8 cellular contexts compared by ENCODE assay signal in the genomic region with DNA sequence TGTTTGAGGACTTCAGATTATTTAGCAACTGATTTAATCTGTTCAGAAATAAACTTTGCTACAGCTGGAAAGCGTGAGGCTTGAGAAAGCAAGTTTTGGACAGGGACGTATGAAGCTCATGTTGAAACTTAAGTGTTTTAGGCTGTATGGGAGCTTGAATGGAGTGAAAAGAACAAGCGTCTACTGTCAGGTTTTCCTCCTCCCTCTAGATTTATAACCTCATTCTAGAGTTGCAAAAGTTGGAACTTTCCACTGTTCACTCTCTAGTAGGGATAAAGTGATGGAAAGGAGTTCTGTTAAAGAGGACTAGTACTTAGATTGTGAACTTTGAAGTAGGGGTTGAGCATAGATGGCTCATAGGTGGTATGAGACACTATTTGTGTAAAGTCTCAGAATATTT. TPM values are rescaled to one million over a fixed set of nuclear protein-coding genes. Genes with fewer than 3 reads are reported as not detected.
DNase-seq lines count a peak whose midpoint lies in the region; ATAC-seq and TF ChIP-seq lines count a peak whose summit lies in the region.

No MANE protein-coding gene starts in this region.

- WGBS in mesenchymal stem cell, result 6% methylated on average over 2 of the region's 3 CpGs

- H3K27ac Mint-ChIP-seq in Caco-2 (ENCODE audit: unreplicated experiment) (no peak overlapping the region), MCF 10A (ENCODE audit: low read depth, unreplicated experiment) (peak overlapping the region; percentile 94)

- no TSS peak for BruUV-seq in Caco-2 (replicated peaks; lab: Mats Ljungman, UMichigan)
- no TSS peak for BruUV-seq in MCF 10A (replicated peaks; lab: Mats Ljungman, UMichigan)

- H2BK120ac ChIP-seq in mesenchymal stem cell (ENCODE audit: low read depth, low read length), result no peak overlapping the region

- H3K36me3 Mint-ChIP-seq in Caco-2 (ENCODE audit: insufficient read depth, unreplicated experiment) (peaks cover 13% of the 10 kb centered on the region), MCF 10A (ENCODE audit: insufficient read depth, unreplicated experiment) (peaks cover 9% of the 10 kb centered on the region)

- POLR2A ChIA-PET in Caco-2 (lab: Charles Lee) (no interaction called here), MCF 10A (lab: Yijun Ruan, JAX) (interaction anchor here (0.6 to 5.9 kb wide), 21 partner anchors 10 to 187 kb away, joined by 3 to 116 read pairs (median 4); a partner anchor contains a TSS)

- H3K27ac ChIP-seq in mesenchymal stem cell (ENCODE audit: low read length, poor library complexity, severe bottlenecking) (no peak overlapping the region), vagina (peak overlapping the region; percentile 88)

- H3K18ac ChIP-seq in mesenchymal stem cell (ENCODE audit: low read depth in 1 of 2, low read length in 2 of 2), result no peak overlapping the region

- no peaks in the 10 kb centered on the region for H3K27me3 Mint-ChIP-seq in Caco-2 (ENCODE audit: insufficient read depth, unreplicated experiment)
- no peaks in the 10 kb centered on the region for H3K27me3 Mint-ChIP-seq in MCF 10A (ENCODE audit: insufficient read depth, unreplicated experiment)

- no peak overlapping the region for H4K8ac ChIP-seq in mesenchymal stem cell (ENCODE audit: low read length)

- peak overlapping the region; percentile 95 for H3K9ac ChIP-seq in mesenchymal stem cell (ENCODE audit: low read length)

- H2BK15ac ChIP-seq in mesenchymal stem cell (ENCODE audit: low read depth, poor library complexity, severe bottlenecking), result no peak overlapping the region

- H4K91ac ChIP-seq in mesenchymal stem cell (ENCODE audit: low read length), result no peak overlapping the region

- H3K9me3 Mint-ChIP-seq in Caco-2 (ENCODE audit: unreplicated experiment), result no peaks in the 10 kb centered on the region
- no peaks in the 10 kb centered on the region for H3K9me3 Mint-ChIP-seq in MCF 10A (ENCODE audit: unreplicated experiment)

- DNase-seq in Caco-2 (no peak), LHCN-M2 (ENCODE audit: low read depth) (peak; percentile 17), MCF 10A (ENCODE audit: unreplicated experiment) (peak; percentile 33), mesenchymal stem cell (peak; percentile 85), vagina (ENCODE audit: extremely low spot score in 2 of 2) (no peak), NCI-H2107 treated with DMSO at 0.1 percent for 48 hours (lab: John Stamatoyannopoulos, UW; ENCODE audit: unreplicated experiment) (no peak)

- H3K4me1 ChIP-seq in Caco-2 (no peaks in the 10 kb centered on the region), mesenchymal stem cell (ENCODE audit: control insufficient read depth, insufficient read depth, low read depth, low read length) (peaks cover 7% of the 10 kb centered on the region), vagina (peaks cover 57% of the 10 kb centered on the region)

- no peaks in the 10 kb centered on the region for H3K9me3 ChIP-seq in Caco-2
- H3K9me3 ChIP-seq in mesenchymal stem cell (ENCODE audit: control insufficient read depth, low read length), result no peaks in the 10 kb centered on the region
- no peaks in the 10 kb centered on the region for H3K9me3 ChIP-seq in vagina

- H3K27me3 ChIP-seq in Caco-2 (replicated peaks; ENCODE audit: control insufficient read depth, insufficient read depth, low read length), result no peaks in the 10 kb centered on the region
- H3K27me3 ChIP-seq in mesenchymal stem cell (ENCODE audit: control insufficient read depth in 1 of 2, insufficient read depth in 1 of 2, low read length in 2 of 2), result no peaks in the 10 kb centered on the region
- no peaks in the 10 kb centered on the region for H3K27me3 ChIP-seq in vagina

- intact Hi-C loops in Caco-2 (cut with micrococcal nuclease; ENCODE audit: unreplicated experiment), result loop anchor here (2.0 kb wide), 1 partner anchor 50 kb away; a partner anchor contains a TSS
- intact Hi-C loops in MCF 10A (cut with micrococcal nuclease), result loop anchor here (2.0 kb wide), 3 partner anchors 50 to 168 kb away; a partner anchor contains a TSS
- intact Hi-C loops in vagina (cut with DNase I), result no loop called here

- TF ChIP-seq CTCF in Caco-2 (IDR thresholded peaks at IDR 0.05; ENCODE audit: insufficient read depth in 1 of 2, low read depth in 1 of 2, low read length in 1 of 2, severe bottlenecking in 1 of 2, unreplicated experiment in 1 of 2) (no peak), MCF 10A (IDR thresholded peaks at IDR 0.05; ENCODE audit: unreplicated experiment) (no peak), vagina (IDR thresholded peaks at IDR 0.05) (no peak)

- no peak overlapping the region for H2AFZ ChIP-seq in mesenchymal stem cell (ENCODE audit: low read depth, low read length)

- H3K79me1 ChIP-seq in mesenchymal stem cell (replicated peaks; ENCODE audit: low read length, poor library complexity, severe bottlenecking), result no peaks in the 10 kb centered on the region

- H3K14ac ChIP-seq in mesenchymal stem cell (ENCODE audit: low read length in 2 of 2), result no peak overlapping the region

- H2AK5ac ChIP-seq in mesenchymal stem cell (ENCODE audit: low read length, severe bottlenecking), result no peak overlapping the region

- H3K36me3 ChIP-seq in Caco-2 (ENCODE audit: control insufficient read depth, insufficient read depth, low read length) (no peaks in the 10 kb centered on the region), mesenchymal stem cell (ENCODE audit: control insufficient read depth in 1 of 2, insufficient read depth in 2 of 2, low read depth in 1 of 2, low read length in 2 of 2) (no peaks in the 10 kb centered on the region), vagina (no peaks in the 10 kb centered on the region)

- H3K4me3 ChIP-seq in Caco-2 (ENCODE audit: low read depth, low read length), result peak overlapping the region; percentile 49
- H3K4me3 ChIP-seq in mesenchymal stem cell (ENCODE audit: insufficient read depth in 1 of 2, low read depth in 1 of 2, low read length in 2 of 2), result peak overlapping the region in 1 of 2 experiments; percentile 91
- peak overlapping the region; percentile 67 to 79 for H3K4me3 ChIP-seq in vagina

- TF ChIP-seq POLR2A in vagina (IDR thresholded peaks at IDR 0.05), result no peak

- CTCF ChIA-PET in Caco-2 (lab: Charles Lee), result no interaction called here
- CTCF ChIA-PET in MCF 10A (lab: Yijun Ruan, JAX), result interaction anchor here (0.5 to 0.7 kb wide), 4 partner anchors 48 to 157 kb away, joined by 3 to 4 read pairs (median 3); no protein-coding TSS in a partner anchor

- ATAC-seq in GM19035 (IDR thresholded peaks at IDR 0.05; ENCODE audit: unreplicated experiment) (no peak), GM19455 (IDR thresholded peaks at IDR 0.05; ENCODE audit: unreplicated experiment) (no peak)

- no peak overlapping the region for H2BK12ac ChIP-seq in mesenchymal stem cell (ENCODE audit: low read length in 2 of 2)

- H3K23ac ChIP-seq in mesenchymal stem cell (ENCODE audit: low read length in 2 of 2), result no peak overlapping the region

- peak overlapping the region; percentile 85 for H3K4me3 Mint-ChIP-seq in Caco-2 (ENCODE audit: unreplicated experiment)
- peak overlapping the region; percentile 97 for H3K4me3 Mint-ChIP-seq in MCF 10A (ENCODE audit: unreplicated experiment)

- no peak overlapping the region for H3K4ac ChIP-seq in mesenchymal stem cell (ENCODE audit: low read depth in 1 of 2, low read length in 2 of 2)

- H3K4me2 ChIP-seq in mesenchymal stem cell (ENCODE audit: low read length, poor library complexity, severe bottlenecking), result peak overlapping the region; percentile 13

- no peak overlapping the region for H2BK5ac ChIP-seq in mesenchymal stem cell (ENCODE audit: low read depth, low read length, poor library complexity, severe bottlenecking)

- H3K4me1 Mint-ChIP-seq in Caco-2 (ENCODE audit: low read depth, unreplicated experiment), result peaks cover 17% of the 10 kb centered on the region
- H3K4me1 Mint-ChIP-seq in MCF 10A (ENCODE audit: insufficient read depth, unreplicated experiment), result peaks cover 36% of the 10 kb centered on the region

RNA-seq across cellular contexts. Expression of a gene that starts 1.1 kb away (rescaled TPM):
- total RNA-seq in Caco-2 (2022) (22.3 and 30.0 TPM in 2 replicates), LHCN-M2 (2014; rRNA removed) (23.9 and 26.1 TPM in 2 replicates), MCF 10A (2022) (36.7 and 41.4 TPM in 2 replicates), vagina (29.7 TPM)
- polyA plus RNA-seq in LHCN-M2 (2012), result 5.2 TPM
- 18.4 TPM for polyA plus RNA-seq in mesenchymal stem cell (2013, experiment 1 of 2)
- polyA plus RNA-seq in mesenchymal stem cell (2013, experiment 2 of 2), result 19.2 TPM

RNA-seq across cellular contexts. Expression of a gene that starts 49.3 kb away (rescaled TPM):
- total RNA-seq in Caco-2 (2022) (94.2 and 94.8 TPM in 2 replicates), LHCN-M2 (2014; rRNA removed) (45.9 and 59.0 TPM in 2 replicates), MCF 10A (2022) (61.7 and 62.0 TPM in 2 replicates), vagina (37.1 TPM)
- polyA plus RNA-seq in LHCN-M2 (2012), result 77.5 TPM
- 107 TPM for polyA plus RNA-seq in mesenchymal stem cell (2013, experiment 1 of 2)
- 106 TPM for polyA plus RNA-seq in mesenchymal stem cell (2013, experiment 2 of 2)

RNA-seq across cellular contexts. Expression of a gene that starts 50.7 kb away (rescaled TPM):
- total RNA-seq in Caco-2 (2022) (13.1 and 16.1 TPM in 2 replicates), LHCN-M2 (2014; rRNA removed) (11.5 and 11.9 TPM in 2 replicates), MCF 10A (2022) (5.0 and 6.6 TPM in 2 replicates), vagina (2.9 TPM)
- polyA plus RNA-seq in LHCN-M2 (2012), result 1.1 TPM
- polyA plus RNA-seq in mesenchymal stem cell (2013, experiment 1 of 2), result 1.3 TPM
- 1.5 TPM for polyA plus RNA-seq in mesenchymal stem cell (2013, experiment 2 of 2)

Comparison
In these comparisons a context has a peak if more than half of its experiments do, and no peak if none do; other contexts are left out.
1. DNase-seq: peak in LHCN-M2 (single experiment), MCF 10A (single experiment) and mesenchymal stem cell (single experiment); none in Caco-2 (0 of 2), vagina (0 of 2) and NCI-H2107 treated with DMSO at 0.1 percent for 48 hours (single experiment).